Comparison of ENCODE assay signal across 8 cellular contexts in the genomic region with DNA sequence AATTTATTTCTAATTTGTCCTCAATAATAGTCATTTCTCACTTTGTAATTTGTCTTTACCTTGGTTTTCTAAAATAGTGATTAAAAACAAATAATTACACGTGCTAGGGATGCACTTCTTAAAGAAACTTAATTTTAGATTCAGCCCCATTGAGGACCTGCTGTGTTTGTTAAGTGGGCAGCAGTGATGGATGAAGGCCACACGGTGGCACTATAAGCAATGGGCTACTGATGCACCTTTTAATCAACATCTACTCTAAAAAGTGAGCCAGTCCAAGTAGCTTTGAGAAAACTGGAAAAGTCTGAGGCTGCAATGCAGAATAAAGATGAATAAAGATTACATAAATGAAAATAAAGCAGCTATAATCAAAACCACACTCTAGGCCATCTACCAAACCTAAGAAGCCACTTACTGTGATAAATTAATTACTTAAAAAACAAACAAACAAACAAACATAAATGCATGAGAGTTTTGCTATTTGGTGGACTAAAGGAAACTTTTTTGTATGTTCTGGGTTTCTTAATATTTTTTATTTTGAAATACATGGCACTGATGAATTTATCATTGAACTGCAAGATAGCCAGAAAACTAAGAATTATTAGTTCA.
A peak's percentile ranks its signal among the peaks of the same experiment; 100 is the strongest.
DNase-seq lines count a peak whose midpoint lies in the region; ATAC-seq and TF ChIP-seq lines count a peak whose summit lies in the region.

No MANE protein-coding gene starts in this region.

- in situ Hi-C loops in astrocyte of the cerebellum (cut with HindIII; ENCODE audit: low sequenced_read_pairs): no loop called here

- H3K4me1 Mint-ChIP-seq in type B pancreatic cell (ENCODE audit: unreplicated experiment): no peaks in the 10 kb centered on the region

- DNase-seq in DND-41 (peak; percentile 33), NCI-H524 (lab: John Stamatoyannopoulos, UW) (peak; percentile 20 to 59), astrocyte of the cerebellum (ENCODE audit: low read depth) (peak; percentile 41), iris pigment epithelial cell (ENCODE audit: low read depth) (peak; percentile 76), type B pancreatic cell (ENCODE audit: extremely low spot score, unreplicated experiment) (no peak), hippocampal formation (lab: John Stamatoyannopoulos, UW) (no peak)

- no peak overlapping the region for H3K27ac Mint-ChIP-seq in type B pancreatic cell

- H3K27ac ChIP-seq in DND-41 (ENCODE audit: low read length): no peak overlapping the region

- no peaks in the 10 kb centered on the region for H3K9me3 Mint-ChIP-seq in type B pancreatic cell

- H3K9ac ChIP-seq in DND-41 (ENCODE audit: low read depth, low read length): no peak overlapping the region

- H3K79me2 ChIP-seq in DND-41 (ENCODE audit: insufficient read depth, low read length): no peaks in the 10 kb centered on the region

- no peaks in the 10 kb centered on the region for H3K9me3 ChIP-seq in DND-41 (ENCODE audit: insufficient read depth, low read length, severe bottlenecking)

- no peak overlapping the region for H3K4me3 ChIP-seq in DND-41 (ENCODE audit: low read depth in 1 of 2, low read length in 2 of 2)
- H3K4me3 ChIP-seq in astrocyte of the cerebellum (ENCODE audit: low read depth, low read length): no peak overlapping the region

- H3K4me1 ChIP-seq in DND-41 (ENCODE audit: insufficient read depth, low read length): no peaks in the 10 kb centered on the region

- no peaks in the 10 kb centered on the region for H3K27me3 Mint-ChIP-seq in type B pancreatic cell

- H3K4me2 ChIP-seq in DND-41 (ENCODE audit: insufficient read depth, low read length): no peak overlapping the region

- H3K4me3 Mint-ChIP-seq in type B pancreatic cell: no peak overlapping the region

- no peaks in the 10 kb centered on the region for H3K36me3 ChIP-seq in DND-41 (ENCODE audit: insufficient read depth, low read length)

- ATAC-seq in DND-41 (ENCODE audit: insufficient read depth, low read depth) (peak; percentile 82; the same call in 2 of the 3 replicates), GM19438 (IDR thresholded peaks at IDR 0.05; ENCODE audit: low read depth, unreplicated experiment) (peak; percentile 84), HG03558 (IDR thresholded peaks at IDR 0.05; ENCODE audit: extremely low read depth, unreplicated experiment) (peak; percentile 46)

- H3K27me3 ChIP-seq in DND-41 (ENCODE audit: insufficient read depth, low read length, poor library complexity): peaks cover 2% of the 10 kb centered on the region

- no peaks in the 10 kb centered on the region for H4K20me1 ChIP-seq in DND-41 (ENCODE audit: insufficient read depth, low read length)

- no peak overlapping the region for H2AFZ ChIP-seq in DND-41 (ENCODE audit: low read depth, low read length)

- TF ChIP-seq CTCF in DND-41 (IDR thresholded peaks at IDR 0.05; ENCODE audit: borderline replicate concordance, extremely low read depth, low read length, poor library complexity, severe bottlenecking) (peak; percentile 86), astrocyte of the cerebellum (IDR thresholded peaks at IDR 0.05; ENCODE audit: low read depth, low read length, missing control alignments) (peak; percentile 96), type B pancreatic cell (conservative IDR thresholded peaks at IDR 0.05) (peak; percentile 93)

- no peaks in the 10 kb centered on the region for H3K36me3 Mint-ChIP-seq in type B pancreatic cell

Comparison
In these comparisons a context has a peak if more than half of its experiments do, and no peak if none do; other contexts are left out.
1. DNase-seq: peak in DND-41 (single experiment), NCI-H524 (2 of 2), astrocyte of the cerebellum (single experiment) and iris pigment epithelial cell (single experiment); none in type B pancreatic cell (single experiment) and hippocampal formation (0 of 2).
2. Peak in every context shown above with its lines, with median percentiles within 50 percentile points of each other: ATAC-seq and CTCF ChIP-seq.